In genomic region chr10:84204610-84205009, GRCh38 we compare ENCODE assay signal across 8 cellular contexts. TPM values are rescaled to one million over a fixed set of nuclear protein-coding genes. Genes with fewer than 3 reads are reported as not detected.
"Had no signal": no experiment of that assay in that cellular context is flagged by ENCODE, and none has a peak within 500 bp of the region (broad histone marks: within the 10 kb centered on the region; RNA-seq: fewer than 3 reads in every experiment).

No MANE protein-coding gene starts in this region.

- H3K36me3 ChIP-seq: HAP-1 had no signal

- H3K4me3 ChIP-seq: GM23248, HAP-1 had no signal

- H3K9me3 Mint-ChIP-seq: HFFc6, IgD-negative memory B cell had no signal

- H3K4me3 Mint-ChIP-seq: HFFc6, IgD-negative memory B cell had no signal

- H3K27ac Mint-ChIP-seq: HFFc6, IgD-negative memory B cell had no signal

- H3K9ac ChIP-seq: GM23248 had no signal

- H3K9me3 ChIP-seq: HAP-1 had no signal

- DNase-seq: GOT3, HFFc6 had no signal

- H3K4me1 ChIP-seq: HAP-1 had no signal

- H3K36me3 Mint-ChIP-seq: IgD-negative memory B cell had no signal

- H3K27ac ChIP-seq: GM23248 had no signal

- H2AFZ ChIP-seq: GM23248 had no signal

RNA-seq across cellular contexts. Expression of gene CDHR1, which starts 10.3 kb away (rescaled TPM):
- total RNA-seq: GM23248, HFFc6, HT-29 had no signal
- polyA plus RNA-seq: GM23248, IgD-negative memory B cell had no signal

RNA-seq across cellular contexts. Expression of gene LRIT2, which starts 20.7 kb away (rescaled TPM):
- total RNA-seq: GM23248, H4, H7, HFFc6, HT-29 had no signal
- polyA plus RNA-seq: GM23248, IgD-negative memory B cell had no signal

RNA-seq across cellular contexts. Expression of gene GPR15LG, which starts 31.0 kb away (rescaled TPM):
- total RNA-seq: GM23248, H4, H7, HFFc6, HT-29 had no signal
- polyA plus RNA-seq: GM23248, IgD-negative memory B cell had no signal

RNA-seq across cellular contexts. Expression of gene LRIT1, which starts 36.7 kb away (rescaled TPM):
- total RNA-seq: GM23248, H4, H7, HFFc6, HT-29 had no signal
- polyA plus RNA-seq: GM23248, IgD-negative memory B cell had no signal

RNA-seq across cellular contexts. Expression of gene RGR, which starts 40.2 kb away (rescaled TPM):
- total RNA-seq: GM23248, H4, H7, HFFc6, HT-29 had no signal
- polyA plus RNA-seq: GM23248, IgD-negative memory B cell had no signal
